16 cellular contexts compared by ENCODE assay signal in genomic region chr7:91603707-91604106, GRCh38.
"Had no signal": no experiment of that assay in that cellular context is flagged by ENCODE, and none has a peak within 500 bp of the region (broad histone marks: within the 10 kb centered on the region; RNA-seq: fewer than 3 reads in every experiment).

No MANE protein-coding gene starts in this region.

- DNase-seq: activated CD4-positive, alpha-beta T cell treated with anti-CD3 and anti-CD28 coated beads, Interleukin-2, amount 10 ng/mL, durations not matched to agents 7 days and 5 days; activated CD8-positive, alpha-beta memory T cell treated with anti-CD3 and anti-CD28 coated beads, Interleukin-2, amount 50 U/mL, for 4 hours; activated naive CD4-positive, alpha-beta T cell treated with anti-CD3 and anti-CD28 coated beads, Interleukin-2, amount 10 ng/mL, durations not matched to agents 7 days and 5 days; activated naive CD8-positive, alpha-beta T cell treated with anti-CD3 and anti-CD28 coated beads, Interleukin-2, amount 50 U/mL, for 24 hours; activated T-cell treated with anti-CD3 and anti-CD28 coated beads, Interleukin-2, amount 50 U/mL, for 4 hours; anterior cingulate cortex; cortex of kidney; heart right ventricle; left ventricle myocardium superior; nephron progenitor cell; occipital lobe; stimulated activated CD4-positive, alpha-beta T cell treated with anti-CD3 and anti-CD28 coated beads, Interleukin-12 subunit alpha, Interleukin-12 subunit beta, amount 100 ng/mL, for 4 hours; stimulated activated CD4-positive, alpha-beta T cell treated with anti-CD3 and anti-CD28 coated beads, Interleukin-1b, Interleukin-23, amount 100 ng/mL, for 48 hours; stimulated activated naive CD4-positive, alpha-beta T cell treated with Interleukin-2 at 50 U/mL for 16 hours; T-helper 9 cell; thyroid gland had no signal

- ATAC-seq: activated naive CD8-positive, alpha-beta T cell treated with anti-CD3 and anti-CD28 coated beads, Interleukin-2, amount 50 U/mL, for 24 hours; activated T-cell treated with anti-CD3 and anti-CD28 coated beads, Interleukin-2, amount 50 U/mL, for 4 hours; heart right ventricle; left ventricle myocardium superior had no signal
